Comparison of ENCODE assay signal across 24 cellular contexts in genomic region chr9:69583641-69584234, GRCh38.
"Had no signal": no experiment of that assay in that cellular context is flagged by ENCODE, and none has a peak within 500 bp of the region (broad histone marks: within the 10 kb centered on the region; RNA-seq: fewer than 3 reads in every experiment).

No MANE protein-coding gene starts in this region.

- H3K4me1 ChIP-seq: ascending aorta had no signal

- H3K36me3 ChIP-seq: ascending aorta had no signal

- H3K27ac ChIP-seq: ascending aorta, body of pancreas had no signal

- H3K27me3 ChIP-seq: ascending aorta, body of pancreas had no signal

- H3K4me3 ChIP-seq: ascending aorta, body of pancreas had no signal

- DNase-seq: activated B cell treated with CpG ODN at 0.5 μM for 24 hours; activated CD4-positive, alpha-beta T cell treated with anti-CD3 and anti-CD28 coated beads for 1 hour; activated CD4-positive, alpha-beta T cell treated with anti-CD3 and anti-CD28 coated beads, Interleukin-2, amount 10 ng/mL, durations not matched to agents 24 days and 14 days; activated CD4-positive, alpha-beta T cell treated with anti-CD3 and anti-CD28 coated beads, Interleukin-2, amount 50 U/mL, for 48 hours; activated CD8-positive, alpha-beta memory T cell treated with anti-CD3 and anti-CD28 coated beads, Interleukin-2, amount 10 ng/mL, durations not matched to agents 7 days and 5 days; activated effector memory CD4-positive, alpha-beta T cell treated with Interleukin-2 at 50 U/mL for 16 hours; activated naive CD4-positive, alpha-beta T cell; activated T-cell treated with anti-CD3 and anti-CD28 coated beads, Interleukin-2, amount 50 U/mL, for 24 hours; amniotic stem cell; body of pancreas; central memory CD4-positive, alpha-beta T cell; Karpas-422; MM.1S; NCI-H1105; NCI-H1436; NCI-H1694 treated with DMSO at 0.1 percent for 48 hours; NCI-H2029 treated with DMSO at 0.1 percent for 48 hours; NCI-H2227 treated with DMSO at 0.1 percent for 48 hours; NCI-H446 treated with DMSO at 0.1 percent for 48 hours; NCI-H524 treated with DMSO at 0.1 percent for 48 hours; NCI-H748 treated with DMSO at 0.1 percent for 48 hours; OCI-M1; RPMI8226 had no signal

- H3K9me3 ChIP-seq: ascending aorta, body of pancreas had no signal
